8 cellular contexts compared by ENCODE assay signal in genomic region chr3:192444096-192444790, GRCh38.
DNase-seq lines count a peak whose midpoint lies in the region; ATAC-seq and TF ChIP-seq lines count a peak whose summit lies in the region.

No MANE protein-coding gene starts in this region.

- DNase-seq in CMK (ENCODE audit: low read depth): peak; percentile 18
- peak; percentile 25 for DNase-seq in GM19240 (ENCODE audit: insufficient read length, low spot score)
- DNase-seq in NCI-H2227 (lab: John Stamatoyannopoulos, UW; ENCODE audit: unreplicated experiment): peak; percentile 77
- DNase-seq in activated CD4-positive, CD25-positive, alpha-beta regulatory T cell treated with anti-CD3 and anti-CD28 coated beads, Interleukin-2, amount 50 U/mL, for 72 hours: peak; percentile 49
- peak; percentile 81 for DNase-seq in ecto neural progenitor cell (ENCODE audit: low spot score)
- DNase-seq in lower leg skin (ENCODE audit: low spot score in 2 of 2): peak; percentile 39 to 90
- peak; percentile 13 for DNase-seq in stimulated activated CD8-positive, alpha-beta memory T cell treated with anti-CD3 and anti-CD28 coated beads, Interleukin-4, amount 100 ng/mL, for 24 hours (ENCODE audit: low read depth)

- 18 to 22% methylated on average over 12 of the region's 12 CpGs for WGBS in lower leg skin, 2 donors

- H3K4me3 ChIP-seq in lower leg skin (ENCODE audit: low read depth, poor library complexity, severe bottlenecking): no peak overlapping the region

- intact Hi-C loops in lower leg skin (cut with DNase I; ENCODE audit: low total_unique reads): no loop called here

- no peak for TF ChIP-seq POLR2A in lower leg skin (IDR thresholded peaks at IDR 0.05)

- ATAC-seq in HG03175 (IDR thresholded peaks at IDR 0.05; ENCODE audit: unreplicated experiment): peak; percentile 93

- TF ChIP-seq CTCF in lower leg skin (IDR thresholded peaks at IDR 0.05): peak in 1 of 3 donors; percentile 32

Comparison
In these comparisons a context has a peak if more than half of its experiments do, and no peak if none do; other contexts are left out.
1. DNase-seq: peak in every context shown above with its lines; median percentile 81 in ecto neural progenitor cell; 77 in NCI-H2227; 64 in lower leg skin; 49 in activated CD4-positive, CD25-positive, alpha-beta regulatory T cell treated with anti-CD3 and anti-CD28 coated beads, Interleukin-2, amount 50 U/mL, for 72 hours; 25 in GM19240; 18 in CMK; 13 in stimulated activated CD8-positive, alpha-beta memory T cell treated with anti-CD3 and anti-CD28 coated beads, Interleukin-4, amount 100 ng/mL, for 24 hours.